11 cellular contexts compared by ENCODE assay signal in the genomic region with DNA sequence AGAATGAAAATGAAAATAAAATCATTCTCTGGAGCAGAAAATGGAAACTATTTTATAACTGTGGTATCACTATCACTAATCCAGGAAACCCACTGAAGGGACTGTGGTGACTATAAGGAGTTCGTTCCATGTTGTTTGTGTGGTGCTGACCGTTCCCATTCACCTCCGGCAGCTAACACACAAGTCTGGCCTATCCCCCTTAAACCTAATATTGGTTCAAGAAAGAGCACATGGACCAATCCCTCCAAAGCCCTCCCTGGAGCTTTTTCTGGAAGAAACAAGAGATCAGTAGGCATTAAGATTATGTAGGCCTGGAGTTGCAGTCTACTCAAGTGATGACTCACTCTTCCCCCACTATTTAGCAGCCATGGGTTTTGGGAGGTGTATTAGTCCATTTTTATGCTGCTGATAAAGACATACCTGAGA. TPM values are rescaled to one million over a fixed set of nuclear protein-coding genes. Genes with fewer than 3 reads are reported as not detected.
A peak's percentile ranks its signal among the peaks of the same experiment; 100 is the strongest.
DNase-seq lines count a peak whose midpoint lies in the region; ATAC-seq and TF ChIP-seq lines count a peak whose summit lies in the region.
"Had no signal": no experiment of that assay in that cellular context is flagged by ENCODE, and none has a peak within 500 bp of the region (broad histone marks: within the 10 kb centered on the region; RNA-seq: fewer than 3 reads in every experiment).

No MANE protein-coding gene starts in this region.

- peak; percentile 76 for DNase-seq in activated CD4-positive, alpha-beta T cell treated with anti-CD3 and anti-CD28 coated beads, Interleukin-2, amount 10 ng/mL, durations not matched to agents 24 days and 14 days
- no peak for DNase-seq in activated CD4-positive, alpha-beta T cell treated with anti-CD3 and anti-CD28 coated beads for 4 hours
- peak; percentile 5 to 8 for DNase-seq in stimulated activated CD4-positive, alpha-beta T cell treated with anti-CD3 and anti-CD28 coated beads, Interleukin-4, amount 100 ng/mL, for 48 hours (ENCODE audit: low read depth in 2 of 2)
- no peak for DNase-seq in dedifferentiated amniotic fluid mesenchymal stem cell (ENCODE audit: extremely low spot score)
- DNase-seq in NCI-H2029 treated with DMSO at 0.1 percent for 48 hours (lab: John Stamatoyannopoulos, UW): no peak
- no peak for DNase-seq in NCI-H1694 treated with DMSO at 0.1 percent for 48 hours (lab: John Stamatoyannopoulos, UW)
- DNase-seq: NCI-H1417 had no signal

- H3K27ac Mint-ChIP-seq in activated CD4-positive, alpha-beta T cell treated with anti-CD3 and anti-CD28 coated beads, Interleukin-2, amount 10 ng/mL, durations not matched to agents 24 days and 14 days: peak overlapping the region; percentile 97

- H3K27me3 Mint-ChIP-seq in activated CD4-positive, alpha-beta T cell treated with anti-CD3 and anti-CD28 coated beads, Interleukin-2, amount 10 ng/mL, durations not matched to agents 24 days and 14 days: peaks cover 6% of the 10 kb centered on the region

- no peak for TF ChIP-seq CTCF in KMS-11 (conservative IDR thresholded peaks at IDR 0.05; ENCODE audit: low read depth, low read length)

- H3K4me1 Mint-ChIP-seq in activated CD4-positive, alpha-beta T cell treated with anti-CD3 and anti-CD28 coated beads, Interleukin-2, amount 10 ng/mL, durations not matched to agents 24 days and 14 days: peaks cover 21% of the 10 kb centered on the region
- H3K4me1 Mint-ChIP-seq: neural crest cell had no signal

- no peak overlapping the region for H2AFZ ChIP-seq in KMS-11 (ENCODE audit: low read depth)

- peaks cover 12% of the 10 kb centered on the region for H3K9me3 Mint-ChIP-seq in activated CD4-positive, alpha-beta T cell treated with anti-CD3 and anti-CD28 coated beads, Interleukin-2, amount 10 ng/mL, durations not matched to agents 24 days and 14 days

- no peak overlapping the region for H3K4me3 ChIP-seq in KMS-11 (IDR thresholded peaks at IDR 0.05; ENCODE audit: insufficient read depth, low read depth, low read length)
- H3K4me3 ChIP-seq: SJSA1 had no signal

- no peak overlapping the region for H3K9ac ChIP-seq in KMS-11

- H3K4me2 ChIP-seq in KMS-11: peak overlapping the region; percentile 51; the same call in 1 of the 2 replicates

- no peaks in the 10 kb centered on the region for H3K79me2 ChIP-seq in KMS-11 (ENCODE audit: insufficient read depth, low read depth)

- H3K36me3 ChIP-seq in KMS-11 (ENCODE audit: insufficient read depth): no peaks in the 10 kb centered on the region
- H3K36me3 ChIP-seq: SJSA1 had no signal

- no peaks in the 10 kb centered on the region for H4K20me1 ChIP-seq in KMS-11 (ENCODE audit: insufficient read depth)

- peak; percentile 85 for ATAC-seq in HG02588 (IDR thresholded peaks at IDR 0.05; ENCODE audit: unreplicated experiment)

- intact Hi-C loops in activated CD4-positive, alpha-beta T cell treated with anti-CD3 and anti-CD28 coated beads, Interleukin-2, amount 10 ng/mL, durations not matched to agents 24 days and 14 days (cut with micrococcal nuclease): loop anchor here (1.0 to 2.0 kb wide), 6 partner anchors 8 to 171 kb away; a partner anchor contains a TSS

- peaks cover 4% of the 10 kb centered on the region for H3K36me3 Mint-ChIP-seq in activated CD4-positive, alpha-beta T cell treated with anti-CD3 and anti-CD28 coated beads, Interleukin-2, amount 10 ng/mL, durations not matched to agents 24 days and 14 days (ENCODE audit: low read depth)

- H3K4me3 Mint-ChIP-seq in activated CD4-positive, alpha-beta T cell treated with anti-CD3 and anti-CD28 coated beads, Interleukin-2, amount 10 ng/mL, durations not matched to agents 24 days and 14 days: peak overlapping the region; percentile 58
- H3K4me3 Mint-ChIP-seq: neural crest cell had no signal

- no peak overlapping the region for H3K27ac ChIP-seq in KMS-11
- H3K27ac ChIP-seq: SJSA1 had no signal

- peaks cover 12% of the 10 kb centered on the region for H3K4me1 ChIP-seq in KMS-11 (ENCODE audit: low read depth, poor library complexity, severe bottlenecking)
- H3K4me1 ChIP-seq: SJSA1 had no signal

- H3K27me3 ChIP-seq in KMS-11 (ENCODE audit: insufficient read depth, low read depth): no peaks in the 10 kb centered on the region
- H3K27me3 ChIP-seq: SJSA1 had no signal

RNA-seq across cellular contexts. Expression of a gene that starts 25.9 kb away (rescaled TPM):
- total RNA-seq in activated CD4-positive, alpha-beta T cell treated with anti-CD3 and anti-CD28 coated beads, Interleukin-2, amount 10 ng/mL, durations not matched to agents 24 days and 14 days: 6.2 and 6.7 TPM in 2 replicates

Comparison
In these comparisons a context has a peak if more than half of its experiments do, and no peak if none do; other contexts are left out.
1. DNase-seq: peak in activated CD4-positive, alpha-beta T cell treated with anti-CD3 and anti-CD28 coated beads, Interleukin-2, amount 10 ng/mL, durations not matched to agents 24 days and 14 days (single experiment) and stimulated activated CD4-positive, alpha-beta T cell treated with anti-CD3 and anti-CD28 coated beads, Interleukin-4, amount 100 ng/mL, for 48 hours (2 of 2); none in activated CD4-positive, alpha-beta T cell treated with anti-CD3 and anti-CD28 coated beads for 4 hours (0 of 2), dedifferentiated amniotic fluid mesenchymal stem cell (single experiment), NCI-H2029 treated with DMSO at 0.1 percent for 48 hours (single experiment) and NCI-H1694 treated with DMSO at 0.1 percent for 48 hours (single experiment).